In the genomic region with DNA sequence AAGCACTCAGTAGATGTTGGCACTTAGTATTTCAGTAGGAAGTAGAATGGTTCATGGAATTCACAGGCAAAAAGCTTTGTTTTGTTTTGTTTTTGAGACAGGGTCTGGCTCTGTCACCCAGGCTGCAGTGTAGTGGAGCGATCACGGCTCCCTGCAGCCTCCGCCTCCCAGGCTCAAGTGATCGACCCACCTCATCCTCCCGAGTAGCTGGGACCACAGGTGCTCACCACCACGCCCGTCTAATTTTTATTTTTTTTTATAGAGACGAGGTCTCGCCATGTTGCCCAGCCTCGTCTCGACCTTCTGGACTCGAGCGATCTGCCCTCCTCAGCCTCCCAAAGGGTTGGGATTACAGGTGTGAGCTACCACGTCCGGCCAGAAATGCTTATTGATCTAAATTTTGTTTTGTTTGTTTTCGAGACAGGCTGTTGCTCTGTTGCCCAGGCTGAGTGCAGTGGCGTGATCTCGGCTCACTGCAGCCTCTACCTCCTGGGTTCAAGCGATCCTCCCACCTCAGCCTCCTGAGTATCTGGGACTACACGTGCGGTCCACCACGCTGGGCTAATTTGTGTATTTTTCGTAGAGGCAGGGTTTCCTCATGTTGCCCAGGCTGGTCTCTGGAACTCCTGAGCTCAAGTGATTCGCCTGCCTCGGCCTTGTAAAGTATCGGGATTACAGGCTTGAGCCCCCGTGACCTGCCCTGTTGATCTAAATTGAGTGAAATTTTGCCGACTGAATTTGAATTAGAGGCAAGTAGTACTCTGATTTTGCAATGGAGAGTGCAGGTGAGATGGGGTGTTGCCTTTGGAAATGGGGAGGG, we compare ENCODE assay signal across 8 cellular contexts. TPM values are rescaled to one million over a fixed set of nuclear protein-coding genes. Genes with fewer than 3 reads are reported as not detected.
DNase-seq lines count a peak whose midpoint lies in the region; ATAC-seq and TF ChIP-seq lines count a peak whose summit lies in the region.

No MANE protein-coding gene starts in this region.

- H2AFZ ChIP-seq in ACC112 (ENCODE audit: low read length, unreplicated experiment), result no peak overlapping the region

- no peak for TF ChIP-seq POLR2A in breast epithelium (IDR thresholded peaks at IDR 0.05)

- H3K27me3 ChIP-seq in ACC112 (ENCODE audit: insufficient read depth, low read length) (no peaks in the 10 kb centered on the region), HUES48 (ENCODE audit: control insufficient read depth, insufficient read depth, low read length) (no peaks in the 10 kb centered on the region; the same call in 1 of the 2 replicates), breast epithelium (no peaks in the 10 kb centered on the region), mucosa of rectum (ENCODE audit: control insufficient read depth in 2 of 2, insufficient read depth in 2 of 2, low read length in 2 of 2) (no peaks in the 10 kb centered on the region)

- H3K27ac ChIP-seq in ACC112 (ENCODE audit: low read depth, low read length) (peak overlapping the region; percentile 77), HUES48 (ENCODE audit: low read depth, low read length) (peak overlapping the region; percentile 55), breast epithelium (no peak overlapping the region), mucosa of rectum (ENCODE audit: low read depth in 2 of 2, low read length in 2 of 2) (no peak overlapping the region)

- DNase-seq in breast epithelium (ENCODE audit: low spot score in 2 of 2), result no peak
- DNase-seq in SW480 (ENCODE audit: low spot score), result no peak
- DNase-seq in GM10266 (ENCODE audit: extremely low spot score), result no peak

- H3K9ac ChIP-seq in HUES48 (ENCODE audit: low read depth, low read length) (no peak overlapping the region), mucosa of rectum (ENCODE audit: low read depth in 1 of 2, low read length in 2 of 2) (peak overlapping the region; percentile 68 to 89)

- H3K79me2 ChIP-seq in ACC112 (ENCODE audit: control insufficient read depth, insufficient read depth, low read length, unreplicated experiment), result peaks cover 65% of the 10 kb centered on the region

- ATAC-seq in GM21529 (IDR thresholded peaks at IDR 0.05; ENCODE audit: unreplicated experiment) (no peak), HG03469 (IDR thresholded peaks at IDR 0.05; ENCODE audit: unreplicated experiment) (no peak)

- H3K36me3 ChIP-seq in ACC112 (ENCODE audit: insufficient read depth, low read length), result peaks cover 7% of the 10 kb centered on the region; the same call in 1 of the 2 replicates
- H3K36me3 ChIP-seq in HUES48 (ENCODE audit: control insufficient read depth, insufficient read depth, low read length), result peaks cover 9% of the 10 kb centered on the region; the same call in 1 of the 2 replicates
- H3K36me3 ChIP-seq in breast epithelium, result no peaks in the 10 kb centered on the region
- H3K36me3 ChIP-seq in mucosa of rectum (ENCODE audit: control insufficient read depth in 2 of 2, insufficient read depth in 2 of 2, low read length in 2 of 2), result peaks cover 4 to 7% of the 10 kb centered on the region in 2 donors

- TF ChIP-seq CTCF in breast epithelium (IDR thresholded peaks at IDR 0.05) (no peak), GM10266 (IDR thresholded peaks at IDR 0.05; ENCODE audit: control insufficient read depth, insufficient read depth, low read depth, missing control alignments) (no peak)

- H3K4me3 ChIP-seq in ACC112 (ENCODE audit: low read depth, low read length) (peak overlapping the region; percentile 88), HUES48 (ENCODE audit: low read depth, low read length) (peak overlapping the region; percentile 95), breast epithelium (peak overlapping the region; percentile 99 to 100 (median 100)), mucosa of rectum (ENCODE audit: low read length in 2 of 2) (peak overlapping the region; percentile 83 to 87)

- H3K9me3 ChIP-seq in HUES48 (ENCODE audit: control insufficient read depth, insufficient read depth, low read length), result no peaks in the 10 kb centered on the region
- no peaks in the 10 kb centered on the region for H3K9me3 ChIP-seq in breast epithelium
- no peaks in the 10 kb centered on the region for H3K9me3 ChIP-seq in mucosa of rectum (ENCODE audit: control insufficient read depth in 2 of 2, low read length in 2 of 2)

- intact Hi-C loops in breast epithelium (cut with DNase I; ENCODE audit: low total_unique reads), result no loop called here

- H3K4me1 ChIP-seq in ACC112 (ENCODE audit: control insufficient read depth, insufficient read depth, low read length, unreplicated experiment) (peaks cover 43% of the 10 kb centered on the region), HUES48 (ENCODE audit: control insufficient read depth, insufficient read depth, low read length) (peaks cover 12% of the 10 kb centered on the region), breast epithelium (peaks cover 0 to 12% of the 10 kb centered on the region in 2 donors), mucosa of rectum (ENCODE audit: control insufficient read depth in 2 of 2, insufficient read depth in 2 of 2, low read length in 2 of 2) (peaks cover 20 to 22% of the 10 kb centered on the region in 2 donors)

RNA-seq across cellular contexts. Expression of a gene that starts 1.7 kb away (rescaled TPM):
- 10 to 100 TPM; 36.1 to 63.4 (median 43.5) TPM for total RNA-seq in breast epithelium

RNA-seq across cellular contexts. Expression of a gene that starts 27.2 kb away (rescaled TPM):
- total RNA-seq in breast epithelium, result 1 to 10 TPM; 2.1 to 6.6 (median 2.9) TPM

Comparison
In these comparisons a context has a peak if more than half of its experiments do, and no peak if none do; other contexts are left out.
1. H3K27ac ChIP-seq: peak in ACC112 (single experiment) and HUES48 (single experiment); none in breast epithelium (0 of 2) and mucosa of rectum (0 of 2).
2. Peak in every context shown above with its lines, with median percentiles within 50 percentile points of each other: H3K4me3 ChIP-seq.